Comparison of ENCODE assay signal across 8 cellular contexts in genomic region chr13:42048625-42049453, GRCh38. TPM values are rescaled to one million over a fixed set of nuclear protein-coding genes. Genes with fewer than 3 reads are reported as not detected.
DNase-seq lines count a peak whose midpoint lies in the region; ATAC-seq and TF ChIP-seq lines count a peak whose summit lies in the region.

Gene DGKH (plus strand): TSS chr13:42048648. CDS start chr13:42048774, 126 bp downstream.

- no peaks in the 10 kb centered on the region for H3K9me3 Mint-ChIP-seq in activated naive CD4-positive, alpha-beta T cell treated with anti-CD3 and anti-CD28 coated beads, Interleukin-2, amount 10 ng/mL, durations not matched to agents 7 days and 5 days

- peak within 1 kb of the TSS; percentile 76 for H3K4ac ChIP-seq in neuronal stem cell (ENCODE audit: low read length)

- H2BK12ac ChIP-seq in neuronal stem cell (ENCODE audit: low read length), result no peak within 1 kb of the TSS

- peak within 1 kb of the TSS; percentile 86 for H3K4me3 Mint-ChIP-seq in activated naive CD4-positive, alpha-beta T cell treated with anti-CD3 and anti-CD28 coated beads, Interleukin-2, amount 10 ng/mL, durations not matched to agents 7 days and 5 days

- peak in 1 of 5 experiments; percentile 28 for TF ChIP-seq CTCF in tibial nerve (IDR thresholded peaks at IDR 0.05)

- peak in 1 of 2 donors; percentile 6 for TF ChIP-seq POLR2A in tibial nerve (IDR thresholded peaks at IDR 0.05)

- peak within 1 kb of the TSS; percentile 90 for H2BK5ac ChIP-seq in neuronal stem cell (ENCODE audit: low read length)

- H2AK5ac ChIP-seq in neuronal stem cell (ENCODE audit: low read depth, low read length), result peak within 1 kb of the TSS; percentile 70

- peak in 1 of 2 donors; percentile 70 for TF ChIP-seq EP300 in tibial nerve (IDR thresholded peaks at IDR 0.05)

- H3K14ac ChIP-seq in neuronal stem cell (ENCODE audit: low read length), result peak within 1 kb of the TSS; percentile 9

- peaks cover 17% of the 10 kb centered on the region for H3K27me3 Mint-ChIP-seq in activated naive CD4-positive, alpha-beta T cell treated with anti-CD3 and anti-CD28 coated beads, Interleukin-2, amount 10 ng/mL, durations not matched to agents 7 days and 5 days

- H2AFZ ChIP-seq in neuronal stem cell (ENCODE audit: low read length), result peak within 1 kb of the TSS; percentile 97

- H3K27ac ChIP-seq in HUES6 (ENCODE audit: low read depth, low read length), result peak within 1 kb of the TSS; percentile 59; the same call in 1 of the 2 replicates
- H3K27ac ChIP-seq in SJSA1, result peak within 1 kb of the TSS; percentile 80
- peak within 1 kb of the TSS; percentile 93 for H3K27ac ChIP-seq in neuronal stem cell (replicated peaks; ENCODE audit: low read length)
- peak within 1 kb of the TSS; percentile 83 to 95 (median 88) for H3K27ac ChIP-seq in tibial nerve

- H3K27me3 ChIP-seq in HUES6 (ENCODE audit: control insufficient read depth, insufficient read depth, low read length), result peaks cover 45% of the 10 kb centered on the region
- H3K27me3 ChIP-seq in SJSA1 (replicated peaks), result no peaks in the 10 kb centered on the region
- no peaks in the 10 kb centered on the region for H3K27me3 ChIP-seq in neuronal stem cell (ENCODE audit: control insufficient read depth in 3 of 3, insufficient read depth in 3 of 3, low read depth in 1 of 3, low read length in 3 of 3)
- H3K27me3 ChIP-seq in tibial nerve, result no peaks in the 10 kb centered on the region

- ATAC-seq in GM21390 (IDR thresholded peaks at IDR 0.05; ENCODE audit: unreplicated experiment), result peak; percentile 40

- H3K27ac Mint-ChIP-seq in activated naive CD4-positive, alpha-beta T cell treated with anti-CD3 and anti-CD28 coated beads, Interleukin-2, amount 10 ng/mL, durations not matched to agents 7 days and 5 days, result peak within 1 kb of the TSS; percentile 81

- H3K18ac ChIP-seq in neuronal stem cell (ENCODE audit: low read length), result peak within 1 kb of the TSS; percentile 97

- H3K9me3 ChIP-seq in HUES6 (ENCODE audit: control insufficient read depth, insufficient read depth, low read depth, low read length) (no peaks in the 10 kb centered on the region), SJSA1 (replicated peaks) (no peaks in the 10 kb centered on the region), neuronal stem cell (replicated peaks in 1 of 2; ENCODE audit: control insufficient read depth in 2 of 2, insufficient read depth in 1 of 2, low read depth in 1 of 2, low read length in 2 of 2) (no peaks in the 10 kb centered on the region), tibial nerve (no peaks in the 10 kb centered on the region)

- H4K8ac ChIP-seq in neuronal stem cell (ENCODE audit: low read depth, low read length), result peak within 1 kb of the TSS; percentile 17

- H3K9ac ChIP-seq in HUES6 (ENCODE audit: low read length) (peak within 1 kb of the TSS; percentile 74), neuronal stem cell (ENCODE audit: low read depth, low read length, poor library complexity) (peak within 1 kb of the TSS; percentile 95)

- no CpG with 5 or more reads among the region's 99 CpGs for WGBS in neuronal stem cell (ENCODE audit: extremely low coverage in 2 of 2, insufficient read length in 2 of 2, insufficient replicate concordance in 1 of 2), 2 donors
- WGBS in tibial nerve, 2 donors, result 0 to 2% methylated on average over 20 to 64 of the region's 99 CpGs

- no peak within 1 kb of the TSS for H4K91ac ChIP-seq in neuronal stem cell (ENCODE audit: low read depth, low read length, poor library complexity)

- peaks cover 21% of the 10 kb centered on the region for H3K36me3 Mint-ChIP-seq in activated naive CD4-positive, alpha-beta T cell treated with anti-CD3 and anti-CD28 coated beads, Interleukin-2, amount 10 ng/mL, durations not matched to agents 7 days and 5 days

- H3K23ac ChIP-seq in neuronal stem cell (ENCODE audit: low read depth, low read length, poor library complexity), result peak within 1 kb of the TSS; percentile 73

- H3K4me3 ChIP-seq in HUES6 (ENCODE audit: low read depth, low read length) (peak within 1 kb of the TSS; percentile 77), SJSA1 (peak within 1 kb of the TSS; percentile 88), neuronal stem cell (ENCODE audit: low read length in 2 of 2) (peak within 1 kb of the TSS; percentile 73 to 91), tibial nerve (peak within 1 kb of the TSS; percentile 69 to 100 (median 88))

- H3K4me1 Mint-ChIP-seq in activated naive CD4-positive, alpha-beta T cell treated with anti-CD3 and anti-CD28 coated beads, Interleukin-2, amount 10 ng/mL, durations not matched to agents 7 days and 5 days, result peaks cover 34% of the 10 kb centered on the region

- CTCF ChIA-PET in activated naive CD4-positive, alpha-beta T cell treated with anti-CD3 and anti-CD28 coated beads, Interleukin-2, amount 10 ng/mL, durations not matched to agents 7 days and 5 days (lab: Charles Lee), result no interaction called here

- H3K36me3 ChIP-seq in HUES6 (ENCODE audit: control insufficient read depth, insufficient read depth, low read length) (no peaks in the 10 kb centered on the region), SJSA1 (peaks cover 12% of the 10 kb centered on the region), neuronal stem cell (replicated peaks in 1 of 2; ENCODE audit: control insufficient read depth in 2 of 2, insufficient read depth in 2 of 2, low read length in 2 of 2) (peaks cover 0 to 4% of the 10 kb centered on the region in 2 donors), tibial nerve (no peaks in the 10 kb centered on the region)

- H2BK15ac ChIP-seq in neuronal stem cell (ENCODE audit: low read length), result no peak within 1 kb of the TSS

- H3K4me1 ChIP-seq in HUES6 (ENCODE audit: control insufficient read depth, insufficient read depth, low read length) (peaks cover 8% of the 10 kb centered on the region; the same call in 1 of the 2 replicates), SJSA1 (replicated peaks) (peaks cover 19% of the 10 kb centered on the region), neuronal stem cell (ENCODE audit: control insufficient read depth in 2 of 2, insufficient read depth in 1 of 2, low read depth in 1 of 2, low read length in 2 of 2) (peaks cover 1 to 8% of the 10 kb centered on the region in 2 donors), tibial nerve (peaks cover 0 to 25% (median 3%) of the 10 kb centered on the region in 4 donors)

- H3K4me2 ChIP-seq in neuronal stem cell (ENCODE audit: insufficient read depth, low read length, poor library complexity, severe bottlenecking), result peak within 1 kb of the TSS; percentile 93

- no peak within 1 kb of the TSS for H2BK120ac ChIP-seq in neuronal stem cell (ENCODE audit: low read depth, low read length)

- peaks cover 4% of the 10 kb centered on the region for H3K79me1 ChIP-seq in neuronal stem cell (ENCODE audit: low read depth, low read length)

- DNase-seq in DMS114 treated with DMSO at 0.1 percent for 48 hours (lab: John Stamatoyannopoulos, UW; ENCODE audit: unreplicated experiment) (peak; percentile 43), SJSA1 (ENCODE audit: low read depth in 1 of 2, low spot score in 2 of 2) (peak; percentile 77 to 84), germinal center (ENCODE audit: low spot score) (peak; percentile 85), neuronal stem cell (ENCODE audit: low spot score) (peak; percentile 72), tibial nerve (ENCODE audit: low spot score in 2 of 2) (peak; percentile 58 to 64)
- peak; percentile 80 for DNase-seq in activated naive CD4-positive, alpha-beta T cell treated with anti-CD3 and anti-CD28 coated beads, Interleukin-2, amount 10 ng/mL, durations not matched to agents 7 days and 5 days

RNA-seq across cellular contexts. Expression of gene DGKH, which starts in this region (rescaled TPM):
- 5.6 and 11.3 TPM in 2 replicates for total RNA-seq in SJSA1 (2014; rRNA removed; shearing (Covaris generic))
- 2.9 TPM for polyA plus RNA-seq in neuronal stem cell (2013, experiment 1 of 2)
- 3.1 TPM for polyA plus RNA-seq in neuronal stem cell (2013, experiment 2 of 2)
- total RNA-seq in tibial nerve, result 10 to 100 TPM in 3 of 4 donors, 1 to 10 TPM in 1; 9.6 to 14.5 (median 12.3) TPM

Comparison
In these comparisons a context has a peak if more than half of its experiments do, and no peak if none do; other contexts are left out.
1. Peak in every context shown above with its lines: DNase-seq, ATAC-seq, H3K4me3 ChIP-seq and H3K27ac ChIP-seq.